Comparison of ENCODE assay signal across 14 cellular contexts in genomic region chr2:24863636-24864035, GRCh38. TPM values are rescaled to one million over a fixed set of nuclear protein-coding genes. Genes with fewer than 3 reads are reported as not detected.
DNase-seq lines count a peak whose midpoint lies in the region; ATAC-seq and TF ChIP-seq lines count a peak whose summit lies in the region.
"Had no signal": no experiment of that assay in that cellular context is flagged by ENCODE, and none has a peak within 500 bp of the region (broad histone marks: within the 10 kb centered on the region; RNA-seq: fewer than 3 reads in every experiment).

No MANE protein-coding gene starts in this region.

- no peaks in the 10 kb centered on the region for H3K36me3 ChIP-seq in CD4-positive, CD25-positive, alpha-beta regulatory T cell (ENCODE audit: control insufficient read depth, insufficient read depth, low read length)
- H3K36me3 ChIP-seq in adipocyte (ENCODE audit: control insufficient read depth, insufficient read depth, low read length, severe bottlenecking) (peaks cover 7% of the 10 kb centered on the region), left ventricle myocardium inferior (no peaks in the 10 kb centered on the region), ovary (no peaks in the 10 kb centered on the region)
- no peaks in the 10 kb centered on the region for H3K36me3 ChIP-seq in naive thymus-derived CD4-positive, alpha-beta T cell (ENCODE audit: control insufficient read depth in 2 of 3, insufficient read depth in 3 of 3, low read length in 3 of 3)

- H3K4me3 ChIP-seq in CD4-positive, CD25-positive, alpha-beta regulatory T cell (ENCODE audit: low read depth, low read length): no peak overlapping the region
- no peak overlapping the region for H3K4me3 ChIP-seq in adipocyte (ENCODE audit: low read length)
- no peak overlapping the region for H3K4me3 ChIP-seq in left ventricle myocardium inferior
- H3K4me3 ChIP-seq in ovary: no peak overlapping the region
- no peak overlapping the region for H3K4me3 ChIP-seq in naive thymus-derived CD4-positive, alpha-beta T cell (ENCODE audit: low read length)
- H3K4me3 ChIP-seq: HAP-1, K562 had no signal

- H3K36me3 Mint-ChIP-seq in CD4-positive, CD25-positive, alpha-beta regulatory T cell: peaks cover 5% of the 10 kb centered on the region
- peaks cover 4 to 12% (median 5%) of the 10 kb centered on the region in 5 donors for H3K36me3 Mint-ChIP-seq in naive thymus-derived CD4-positive, alpha-beta T cell

- no peaks in the 10 kb centered on the region for H3K27me3 Mint-ChIP-seq in CD4-positive, CD25-positive, alpha-beta regulatory T cell
- H3K27me3 Mint-ChIP-seq in naive thymus-derived CD4-positive, alpha-beta T cell: no peaks in the 10 kb centered on the region

- peaks cover 0 to 4% (median 0%) of the 10 kb centered on the region in 7 donors for H3K9me3 Mint-ChIP-seq in CD4-positive, CD25-positive, alpha-beta regulatory T cell
- H3K9me3 Mint-ChIP-seq in naive thymus-derived CD4-positive, alpha-beta T cell: peaks cover 0 to 5% (median 0%) of the 10 kb centered on the region in 11 donors

- H3K9ac ChIP-seq in adipocyte (ENCODE audit: low read length): peak overlapping the region; percentile 29

- H3K4me1 ChIP-seq in CD4-positive, CD25-positive, alpha-beta regulatory T cell (ENCODE audit: control insufficient read depth, insufficient read depth, low read length, poor library complexity, severe bottlenecking): no peaks in the 10 kb centered on the region
- H3K4me1 ChIP-seq in adipocyte (ENCODE audit: control insufficient read depth, insufficient read depth, low read length) (peaks cover 25% of the 10 kb centered on the region), left ventricle myocardium inferior (peaks cover 33% of the 10 kb centered on the region), ovary (ENCODE audit: insufficient read depth) (peaks cover 14% of the 10 kb centered on the region)
- H3K4me1 ChIP-seq in naive thymus-derived CD4-positive, alpha-beta T cell (ENCODE audit: control insufficient read depth in 2 of 2, insufficient read depth in 2 of 2, low read length in 2 of 2): no peaks in the 10 kb centered on the region
- H3K4me1 ChIP-seq: HAP-1 had no signal

- ATAC-seq in CD4-positive, CD25-positive, alpha-beta regulatory T cell (ENCODE audit: low read depth in 2 of 2): no peak
- ATAC-seq in GM18519 (IDR thresholded peaks at IDR 0.05; ENCODE audit: low FRiP score, unreplicated experiment): no peak
- ATAC-seq in GM21529 (IDR thresholded peaks at IDR 0.05; ENCODE audit: unreplicated experiment): no peak
- no peak for ATAC-seq in naive thymus-derived CD4-positive, alpha-beta T cell
- ATAC-seq in HG02759 (IDR thresholded peaks at IDR 0.05; ENCODE audit: unreplicated experiment): no peak
- ATAC-seq: K562 had no signal

- DNase-seq in CD4-positive, CD25-positive, alpha-beta regulatory T cell: no peak
- DNase-seq in adipocyte (ENCODE audit: low read depth) (no peak), left ventricle myocardium inferior (no peak), ovary (peak in 1 of 5 donors; percentile 34)
- no peak for DNase-seq in naive thymus-derived CD4-positive, alpha-beta T cell
- DNase-seq: C1 segment of cervical spinal cord, EL, NCI-H1048, NCI-H69 had no signal

- no peak overlapping the region for H3K27ac ChIP-seq in CD4-positive, CD25-positive, alpha-beta regulatory T cell (ENCODE audit: insufficient read depth, low read length, poor library complexity, severe bottlenecking)
- peak overlapping the region; percentile 75 for H3K27ac ChIP-seq in left ventricle myocardium inferior (replicated peaks)
- H3K27ac ChIP-seq in ovary: peak overlapping the region; percentile 24 to 52
- H3K27ac ChIP-seq in naive thymus-derived CD4-positive, alpha-beta T cell (ENCODE audit: low read depth, low read length): no peak overlapping the region

- H3K4me1 Mint-ChIP-seq in CD4-positive, CD25-positive, alpha-beta regulatory T cell: peaks cover 0 to 21% (median 4%) of the 10 kb centered on the region in 4 donors
- H3K4me1 Mint-ChIP-seq in naive thymus-derived CD4-positive, alpha-beta T cell: peaks cover 0 to 3% (median 0%) of the 10 kb centered on the region in 7 donors

- POLR2A ChIA-PET in naive thymus-derived CD4-positive, alpha-beta T cell (lab: Charles Lee): no interaction called here

- no peak for TF ChIP-seq EP300 in ovary (IDR thresholded peaks at IDR 0.05)

- TF ChIP-seq POLR2A in ovary (IDR thresholded peaks at IDR 0.05): no peak

- intact Hi-C loops in left ventricle myocardium inferior (cut with micrococcal nuclease) (no loop called here), ovary (cut with DNase I) (no loop called here)
- intact Hi-C loops in naive thymus-derived CD4-positive, alpha-beta T cell (cut with micrococcal nuclease): no loop called here

- H3K27me3 ChIP-seq in CD4-positive, CD25-positive, alpha-beta regulatory T cell (ENCODE audit: control insufficient read depth, insufficient read depth, low read length): no peaks in the 10 kb centered on the region
- H3K27me3 ChIP-seq in adipocyte (replicated peaks; ENCODE audit: control insufficient read depth, insufficient read depth, low read length) (no peaks in the 10 kb centered on the region), left ventricle myocardium inferior (ENCODE audit: low read depth) (no peaks in the 10 kb centered on the region), ovary (no peaks in the 10 kb centered on the region)
- no peaks in the 10 kb centered on the region for H3K27me3 ChIP-seq in naive thymus-derived CD4-positive, alpha-beta T cell (ENCODE audit: control insufficient read depth in 2 of 2, insufficient read depth in 2 of 2, low read length in 2 of 2)

- H3K27ac Mint-ChIP-seq in CD4-positive, CD25-positive, alpha-beta regulatory T cell: peak overlapping the region in 2 of 3 donors; percentile 8 to 22
- H3K27ac Mint-ChIP-seq in naive thymus-derived CD4-positive, alpha-beta T cell: no peak overlapping the region

- CTCF ChIA-PET in naive thymus-derived CD4-positive, alpha-beta T cell (lab: Charles Lee): no interaction called here

- no peak overlapping the region for H3K4me3 Mint-ChIP-seq in CD4-positive, CD25-positive, alpha-beta regulatory T cell
- no peak overlapping the region for H3K4me3 Mint-ChIP-seq in naive thymus-derived CD4-positive, alpha-beta T cell

- H3K9me3 ChIP-seq in CD4-positive, CD25-positive, alpha-beta regulatory T cell (ENCODE audit: control insufficient read depth in 2 of 2, low read length in 2 of 2): no peaks in the 10 kb centered on the region
- H3K9me3 ChIP-seq in adipocyte (ENCODE audit: control insufficient read depth, low read length): no peaks in the 10 kb centered on the region
- H3K9me3 ChIP-seq in left ventricle myocardium inferior (replicated peaks): no peaks in the 10 kb centered on the region
- H3K9me3 ChIP-seq in ovary: no peaks in the 10 kb centered on the region
- H3K9me3 ChIP-seq in naive thymus-derived CD4-positive, alpha-beta T cell (ENCODE audit: control insufficient read depth in 2 of 3, low read length in 3 of 3): no peaks in the 10 kb centered on the region
- H3K9me3 ChIP-seq: HAP-1 had no signal

- 40 to 60% (median 59%) methylated on average over 3 of the region's 3 CpGs for WGBS in ovary, 3 donors

- TF ChIP-seq CTCF in left ventricle myocardium inferior (IDR thresholded peaks at IDR 0.05; ENCODE audit: borderline replicate concordance) (no peak), ovary (IDR thresholded peaks at IDR 0.05) (no peak)

RNA-seq across cellular contexts. Expression of gene ADCY3, which starts 56.4 kb away (rescaled TPM):
- total RNA-seq in CD4-positive, CD25-positive, alpha-beta regulatory T cell: 67.6 TPM
- 10 to 100 TPM in 2 of 4 donors, 1 to 10 TPM in 2; 3.8 to 12.8 (median 7.5) TPM for polyA plus RNA-seq in CD4-positive, CD25-positive, alpha-beta regulatory T cell
- total RNA-seq in left ventricle myocardium inferior (12.8 TPM), ovary (100 to 1,000 TPM in 3 of 7 donors, 10 to 100 TPM in 4; 27.1 to 150 (median 97.4) TPM)
- 100 to 1,000 TPM in 1 of 2 donors, 10 to 100 TPM in 1; 65.1 to 104 TPM for polyA plus RNA-seq in ovary
- 10 to 100 TPM in 3 of 5 experiments, 1 to 10 TPM in 2; 4.4 to 44.7 (median 18.7) TPM for total RNA-seq in naive thymus-derived CD4-positive, alpha-beta T cell
- polyA plus RNA-seq in naive thymus-derived CD4-positive, alpha-beta T cell: 1 to 10 TPM; 2.0 to 4.1 TPM

Comparison
In these comparisons a context has a peak if more than half of its experiments do, and no peak if none do; other contexts are left out.
1. H3K27ac ChIP-seq: peak in left ventricle myocardium inferior (single experiment) and ovary (2 of 2); none in CD4-positive, CD25-positive, alpha-beta regulatory T cell (single experiment) and naive thymus-derived CD4-positive, alpha-beta T cell (single experiment).
2. H3K27ac Mint-ChIP-seq: peak in CD4-positive, CD25-positive, alpha-beta regulatory T cell (2 of 3); none in naive thymus-derived CD4-positive, alpha-beta T cell (0 of 9).